Comparison of ENCODE assay signal across 1 cellular context in the genomic region with DNA sequence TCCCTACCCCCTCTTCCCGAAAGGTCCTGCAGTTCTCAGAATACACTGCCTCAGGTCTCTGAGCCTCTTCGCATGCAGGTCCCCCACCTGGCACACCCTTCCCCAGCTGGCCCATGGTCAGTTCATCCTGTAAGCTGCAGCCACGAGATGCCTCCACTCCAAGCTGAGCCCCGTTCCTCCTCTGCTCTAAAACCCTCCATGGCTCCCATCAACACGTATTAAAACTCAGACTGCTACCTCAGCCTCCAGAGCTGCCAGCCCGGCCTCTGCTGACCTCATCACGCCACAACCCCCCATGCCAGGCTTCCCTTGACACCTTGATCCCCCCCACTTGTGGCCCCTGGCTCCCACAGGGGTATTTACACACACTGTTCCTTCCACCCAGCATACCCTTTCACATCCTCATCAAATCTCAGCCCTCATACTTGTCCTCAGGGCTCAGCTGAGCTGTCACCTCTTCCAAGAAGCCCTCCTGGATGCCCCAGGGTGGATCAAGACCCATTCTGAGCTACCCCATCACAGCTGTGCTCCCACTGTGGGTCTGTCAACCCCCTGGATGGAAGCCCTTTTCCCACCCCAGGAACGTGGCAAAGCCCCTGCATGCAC.
TF ChIP-seq lines count a peak whose summit lies in the region.

No MANE protein-coding gene starts in this region.

TF ChIP-seq in GM23338, 12 proteins besides CTCF, POLR2A, EP300 and RAD21 (continued from another document):
- TF ChIP-seq ZNF462 (CRISPR knock-in tag; IDR thresholded peaks at IDR 0.05) (no peak), ZNF331 (CRISPR knock-in tag; IDR thresholded peaks at IDR 0.05; ENCODE audit: low read depth) (no peak), CREB1 (CRISPR knock-in tag; IDR thresholded peaks at IDR 0.05; ENCODE audit: low read depth) (no peak), POLR2AphosphoS5 (IDR thresholded peaks at IDR 0.05; ENCODE audit: low read depth) (no peak), EZH2phosphoT487 (IDR thresholded peaks at IDR 0.05; ENCODE audit: unreplicated experiment) (no peak), ZNF114 (CRISPR knock-in tag; IDR thresholded peaks at IDR 0.05) (no peak)
